In the genomic region with DNA sequence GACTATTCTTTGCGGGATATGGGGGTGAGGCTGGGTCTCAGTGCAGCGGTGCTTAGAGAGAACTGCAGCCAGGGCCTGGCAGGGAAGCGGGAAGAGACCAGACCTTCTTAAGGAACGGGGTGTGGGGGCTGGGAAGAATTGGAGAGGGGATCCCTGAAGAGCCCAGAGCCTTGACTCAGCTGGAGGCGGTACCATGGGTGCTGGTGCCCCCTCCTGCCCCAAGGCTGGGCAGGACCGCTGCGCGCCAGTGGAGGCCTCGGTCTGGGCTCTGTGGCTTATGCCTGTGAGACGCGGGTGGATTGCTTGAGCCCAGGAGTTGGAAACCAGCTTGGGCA, we compare ENCODE assay signal across 9 cellular contexts. TPM values are rescaled to one million over a fixed set of nuclear protein-coding genes. Genes with fewer than 3 reads are reported as not detected.
A peak's percentile ranks its signal among the peaks of the same experiment; 100 is the strongest.
DNase-seq lines count a peak whose midpoint lies in the region; ATAC-seq and TF ChIP-seq lines count a peak whose summit lies in the region.
"Had no signal": no experiment of that assay in that cellular context is flagged by ENCODE, and none has a peak within 500 bp of the region (broad histone marks: within the 10 kb centered on the region; RNA-seq: fewer than 3 reads in every experiment).

No MANE protein-coding gene starts in this region.

- in situ Hi-C loops in HAP-1 (cut with MboI; ENCODE audit: low sequenced_read_pairs) = loop anchor here (5.0 to 10.0 kb wide), 2 partner anchors 75 to 173 kb away; a partner anchor contains a TSS

- no peak overlapping the region for H3K4me3 ChIP-seq in gastroesophageal sphincter
- no peak overlapping the region for H3K4me3 ChIP-seq in tibial artery
- H3K4me3 ChIP-seq in HAP-1 = no peak overlapping the region

- H3K36me3 Mint-ChIP-seq in activated naive CD4-positive, alpha-beta T cell treated with anti-CD3 and anti-CD28 coated beads, Interleukin-2, amount 10 ng/mL, durations not matched to agents 7 days and 5 days = peaks cover 10% of the 10 kb centered on the region

- H3K27ac ChIP-seq in gastroesophageal sphincter (peak overlapping the region in 3 of 4 donors; percentile 94 to 96 (median 95)), tibial artery (peak overlapping the region; percentile 94 to 98)

- no peak for TF ChIP-seq EP300 in gastroesophageal sphincter (IDR thresholded peaks at IDR 0.05)

- no peaks in the 10 kb centered on the region for H3K9me3 Mint-ChIP-seq in activated naive CD4-positive, alpha-beta T cell treated with anti-CD3 and anti-CD28 coated beads, Interleukin-2, amount 10 ng/mL, durations not matched to agents 7 days and 5 days

- TF ChIP-seq CTCF in gastroesophageal sphincter (IDR thresholded peaks at IDR 0.05) = no peak
- TF ChIP-seq CTCF in tibial artery (IDR thresholded peaks at IDR 0.05) = no peak

- intact Hi-C loops in tibial artery (cut with DNase I; ENCODE audit: low total_unique reads) = loop anchor here (5.0 to 10.0 kb wide), 2 partner anchors 75 to 173 kb away; a partner anchor contains a TSS

- no peaks in the 10 kb centered on the region for H3K27me3 ChIP-seq in gastroesophageal sphincter
- no peaks in the 10 kb centered on the region for H3K27me3 ChIP-seq in tibial artery
- H3K27me3 ChIP-seq in HAP-1 (ENCODE audit: low read depth) = no peaks in the 10 kb centered on the region

- no peak for TF ChIP-seq POLR2A in gastroesophageal sphincter (IDR thresholded peaks at IDR 0.05)

- no peak for ATAC-seq in gastroesophageal sphincter
- no peak for ATAC-seq in HG03135 (IDR thresholded peaks at IDR 0.05; ENCODE audit: unreplicated experiment)

- CTCF ChIA-PET in activated naive CD4-positive, alpha-beta T cell treated with anti-CD3 and anti-CD28 coated beads, Interleukin-2, amount 10 ng/mL, durations not matched to agents 7 days and 5 days (lab: Charles Lee) = interaction anchor here (16.3 kb wide), 1 partner anchor 19 kb away, joined by 491 read pairs; no protein-coding TSS in a partner anchor

- no peaks in the 10 kb centered on the region for H3K9me3 ChIP-seq in gastroesophageal sphincter
- no peaks in the 10 kb centered on the region for H3K9me3 ChIP-seq in tibial artery
- H3K9me3 ChIP-seq in HAP-1 = no peaks in the 10 kb centered on the region

- H3K27me3 Mint-ChIP-seq in activated naive CD4-positive, alpha-beta T cell treated with anti-CD3 and anti-CD28 coated beads, Interleukin-2, amount 10 ng/mL, durations not matched to agents 7 days and 5 days = no peaks in the 10 kb centered on the region

- H3K27ac Mint-ChIP-seq in activated naive CD4-positive, alpha-beta T cell treated with anti-CD3 and anti-CD28 coated beads, Interleukin-2, amount 10 ng/mL, durations not matched to agents 7 days and 5 days = peak overlapping the region; percentile 96

- H3K4me1 Mint-ChIP-seq in activated naive CD4-positive, alpha-beta T cell treated with anti-CD3 and anti-CD28 coated beads, Interleukin-2, amount 10 ng/mL, durations not matched to agents 7 days and 5 days = peaks cover 53% of the 10 kb centered on the region

- H3K36me3 ChIP-seq in gastroesophageal sphincter (peaks cover 0 to 57% of the 10 kb centered on the region in 2 donors), tibial artery (peaks cover 10 to 48% (median 29%) of the 10 kb centered on the region in 3 donors), HAP-1 (replicated peaks) (peaks cover 32% of the 10 kb centered on the region)

- 87 to 100% methylated on average over 3 to 6 of the region's 11 CpGs for WGBS in gastroesophageal sphincter (ENCODE audit: low coverage in 1 of 2), 2 donors

- no peak for DNase-seq in activated naive CD4-positive, alpha-beta T cell treated with anti-CD3 and anti-CD28 coated beads, Interleukin-2, amount 10 ng/mL, durations not matched to agents 7 days and 5 days
- DNase-seq in activated naive CD4-positive, alpha-beta T cell treated with Interleukin-2 at 50 U/mL for 16 hours = no peak
- DNase-seq in tibial artery (no peak), HAP-1 (ENCODE audit: low spot score in 2 of 2) (no peak)
- DNase-seq: DMS153, NCI-H774, occipital lobe had no signal

- no peak overlapping the region for H3K4me3 Mint-ChIP-seq in activated naive CD4-positive, alpha-beta T cell treated with anti-CD3 and anti-CD28 coated beads, Interleukin-2, amount 10 ng/mL, durations not matched to agents 7 days and 5 days

- H3K4me1 ChIP-seq in gastroesophageal sphincter (peaks cover 0 to 89% (median 31%) of the 10 kb centered on the region in 3 donors), tibial artery (peaks cover 0 to 67% (median 49%) of the 10 kb centered on the region in 4 donors), HAP-1 (peaks cover 18% of the 10 kb centered on the region)

RNA-seq across cellular contexts. Expression of a gene that starts 1.3 kb away (rescaled TPM):
- total RNA-seq in gastroesophageal sphincter = not detected
- total RNA-seq: occipital lobe had no signal

RNA-seq across cellular contexts. Expression of a gene that starts 1.5 kb away (rescaled TPM):
- total RNA-seq in gastroesophageal sphincter = 100 to 1,000 TPM; 172 to 521 (median 367) TPM

RNA-seq across cellular contexts. Expression of a gene that starts 8.9 kb away (rescaled TPM):
- total RNA-seq in gastroesophageal sphincter = 10 to 100 TPM in 1 of 4 donors, 1 to 10 TPM in 3; 2.6 to 15.9 (median 7.5) TPM

RNA-seq across cellular contexts. Expression of a gene that starts 14.5 kb away (rescaled TPM):
- 100 to 1,000 TPM in 2 of 4 donors, 10 to 100 TPM in 2; 49.0 to 136 (median 95.2) TPM for total RNA-seq in gastroesophageal sphincter

RNA-seq across cellular contexts. Expression of a gene that starts 27.9 kb away (rescaled TPM):
- 10 to 100 TPM; 31.2 to 68.2 (median 43.5) TPM for total RNA-seq in gastroesophageal sphincter
